Comparison of ENCODE assay signal across 33 cellular contexts in the genomic region with DNA sequence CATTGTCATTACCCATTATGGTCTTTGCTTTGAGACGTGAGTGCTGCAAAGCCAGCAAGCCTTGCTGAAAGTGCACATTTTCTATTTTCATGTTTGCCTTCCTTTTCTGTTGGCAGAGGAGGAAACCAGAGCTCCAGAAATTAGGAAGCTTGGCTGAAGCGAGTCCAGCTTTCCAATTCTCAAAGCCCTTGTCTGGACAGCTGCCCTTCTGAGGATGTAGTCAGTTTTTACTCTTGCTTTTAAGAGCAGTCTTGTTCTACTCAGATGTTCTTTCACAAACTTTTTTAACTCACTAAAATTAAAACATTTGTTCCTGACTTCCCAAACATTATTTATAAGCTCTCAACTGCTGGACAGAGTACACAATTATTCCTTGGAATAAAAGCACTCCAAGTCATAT.
"Had no signal": no experiment of that assay in that cellular context is flagged by ENCODE, and none has a peak within 500 bp of the region (broad histone marks: within the 10 kb centered on the region; RNA-seq: fewer than 3 reads in every experiment).

No MANE protein-coding gene starts in this region.

- H3K27ac ChIP-seq: body of pancreas, breast epithelium, PC-9, RWPE1, SJCRH30, SK-N-MC, WERI-Rb-1 had no signal

- ATAC-seq: activated CD8-positive, alpha-beta memory T cell treated with anti-CD3 and anti-CD28 coated beads, Interleukin-2, amount 10 ng/mL, durations not matched to agents 7 days and 5 days; body of pancreas had no signal

- DNase-seq: activated CD4-positive, alpha-beta memory T cell treated with anti-CD3 and anti-CD28 coated beads, Interleukin-2, amount 10 ng/mL, durations not matched to agents 7 days and 5 days; activated CD4-positive, alpha-beta T cell treated with anti-CD3 and anti-CD28 coated beads for 1 hour; activated CD4-positive, alpha-beta T cell treated with anti-CD3 and anti-CD28 coated beads for 48 hours; activated CD4-positive, CD25-positive, alpha-beta regulatory T cell; activated CD8-positive, alpha-beta memory T cell treated with anti-CD3 and anti-CD28 coated beads for 24 hours; activated CD8-positive, alpha-beta memory T cell treated with anti-CD3 and anti-CD28 coated beads, Interleukin-2, amount 10 ng/mL, durations not matched to agents 7 days and 5 days; activated CD8-positive, alpha-beta memory T cell treated with anti-CD3 and anti-CD28 coated beads, Interleukin-2, amount 50 U/mL, for 48 hours; activated effector memory CD4-positive, alpha-beta T cell treated with Interleukin-2 at 50 U/mL for 16 hours; activated naive CD4-positive, alpha-beta T cell; activated naive CD4-positive, alpha-beta T cell treated with anti-CD3 and anti-CD28 coated beads, Interleukin-2, amount 50 U/mL, for 16 hours; activated naive CD8-positive, alpha-beta T cell treated with anti-CD3 and anti-CD28 coated beads for 36 hours; activated T-cell treated with anti-CD3 and anti-CD28 coated beads, Interleukin-2, amount 50 U/mL, for 48 hours; body of pancreas; Karpas-422; KBM-7; NCI-H1048; NCI-H1105 treated with DMSO at 0.1 percent for 48 hours; NCI-H1436; NCI-H1694; NCI-H1930; NCI-H2081 treated with DMSO at 0.1 percent for 48 hours; NCI-H226; NCI-H524 treated with DMSO at 0.1 percent for 48 hours; PC-9; SHP77; SJCRH30; T1000; WERI-Rb-1 had no signal

- H3K4me1 ChIP-seq: body of pancreas, breast epithelium had no signal

- FAIRE-seq: astrocyte, RCC 7860 had no signal

- H3K4me2 ChIP-seq: PC-9 had no signal

- H3K4me3 ChIP-seq: body of pancreas, breast epithelium, PC-9, SJCRH30, SK-N-MC had no signal

- H3K36me3 ChIP-seq: breast epithelium, SJCRH30, WERI-Rb-1 had no signal

- H3K9me3 ChIP-seq: body of pancreas, breast epithelium, SJCRH30 had no signal

- H3K27me3 ChIP-seq: body of pancreas, breast epithelium, SJCRH30 had no signal
